ENCODE assay signal across 19 cellular contexts in genomic region chrX:79364306-79364705, GRCh38. TPM values are rescaled to one million over a fixed set of nuclear protein-coding genes. Genes with fewer than 3 reads are reported as not detected.
DNase-seq lines count a peak whose midpoint lies in the region; ATAC-seq and FAIRE-seq lines count a peak whose summit lies in the region.
"Had no signal": no experiment of that assay in that cellular context is flagged by ENCODE, and none has a peak within 500 bp of the region (broad histone marks: within the 10 kb centered on the region; RNA-seq: fewer than 3 reads in every experiment).

No MANE protein-coding gene starts in this region.

- CTCF ChIA-PET in activated naive CD4-positive, alpha-beta T cell treated with anti-CD3 and anti-CD28 coated beads for 36 hours (lab: Charles Lee), result no interaction called here
- CTCF ChIA-PET in activated CD4-positive, alpha-beta memory T cell treated with anti-CD3 and anti-CD28 coated beads, Interleukin-2, amount 10 ng/mL, durations not matched to agents 7 days and 5 days (lab: Charles Lee), result interaction anchor here (1.2 to 2.2 kb wide), 2 partner anchors 48 to 94 kb away, joined by 3 to 7 read pairs; no protein-coding TSS in a partner anchor

- no peaks in the 10 kb centered on the region for H3K9me3 Mint-ChIP-seq in activated naive CD4-positive, alpha-beta T cell treated with anti-CD3 and anti-CD28 coated beads for 36 hours
- H3K9me3 Mint-ChIP-seq in activated CD4-positive, alpha-beta memory T cell treated with anti-CD3 and anti-CD28 coated beads, Interleukin-2, amount 10 ng/mL, durations not matched to agents 7 days and 5 days, result no peaks in the 10 kb centered on the region
- H3K9me3 Mint-ChIP-seq in memory B cell, result no peaks in the 10 kb centered on the region

- no peaks in the 10 kb centered on the region for H3K27me3 Mint-ChIP-seq in activated naive CD4-positive, alpha-beta T cell treated with anti-CD3 and anti-CD28 coated beads for 36 hours (ENCODE audit: low read depth)
- H3K27me3 Mint-ChIP-seq in activated CD4-positive, alpha-beta memory T cell treated with anti-CD3 and anti-CD28 coated beads, Interleukin-2, amount 10 ng/mL, durations not matched to agents 7 days and 5 days, result no peaks in the 10 kb centered on the region
- no peaks in the 10 kb centered on the region for H3K27me3 Mint-ChIP-seq in memory B cell

- FAIRE-seq in GM19239 (lab: Jason Lieb, UNC), result peak; percentile 91
- FAIRE-seq in RCC 7860 (lab: Jason Lieb, UNC), result no peak

- H3K27ac Mint-ChIP-seq in activated naive CD4-positive, alpha-beta T cell treated with anti-CD3 and anti-CD28 coated beads for 36 hours, result peak overlapping the region; percentile 88
- peak overlapping the region; percentile 79 for H3K27ac Mint-ChIP-seq in activated CD4-positive, alpha-beta memory T cell treated with anti-CD3 and anti-CD28 coated beads, Interleukin-2, amount 10 ng/mL, durations not matched to agents 7 days and 5 days
- H3K27ac Mint-ChIP-seq in memory B cell, result peak overlapping the region; percentile 58
- H3K27ac Mint-ChIP-seq: brain had no signal

- H3K4me1 Mint-ChIP-seq in activated naive CD4-positive, alpha-beta T cell treated with anti-CD3 and anti-CD28 coated beads for 36 hours (ENCODE audit: low read depth), result peaks cover 36% of the 10 kb centered on the region
- H3K4me1 Mint-ChIP-seq in activated CD4-positive, alpha-beta memory T cell treated with anti-CD3 and anti-CD28 coated beads, Interleukin-2, amount 10 ng/mL, durations not matched to agents 7 days and 5 days, result peaks cover 38% of the 10 kb centered on the region
- H3K4me1 Mint-ChIP-seq in memory B cell, result peaks cover 11% of the 10 kb centered on the region

- H3K36me3 Mint-ChIP-seq in activated naive CD4-positive, alpha-beta T cell treated with anti-CD3 and anti-CD28 coated beads for 36 hours (ENCODE audit: low read depth), result peaks cover 33% of the 10 kb centered on the region
- peaks cover 43% of the 10 kb centered on the region for H3K36me3 Mint-ChIP-seq in activated CD4-positive, alpha-beta memory T cell treated with anti-CD3 and anti-CD28 coated beads, Interleukin-2, amount 10 ng/mL, durations not matched to agents 7 days and 5 days (ENCODE audit: low read depth)
- peaks cover 14% of the 10 kb centered on the region for H3K36me3 Mint-ChIP-seq in memory B cell
- H3K36me3 Mint-ChIP-seq: brain had no signal

- ATAC-seq in memory B cell (ENCODE audit: low read depth) (no peak), GM21526 (IDR thresholded peaks at IDR 0.05; ENCODE audit: low FRiP score, unreplicated experiment) (no peak)
- ATAC-seq: gastroesophageal sphincter had no signal

- POLR2A ChIA-PET in activated CD4-positive, alpha-beta memory T cell treated with anti-CD3 and anti-CD28 coated beads, Interleukin-2, amount 10 ng/mL, durations not matched to agents 7 days and 5 days (lab: Charles Lee), result interaction anchor here (0.8 to 3.9 kb wide), 11 partner anchors 47 to 1254 kb away, joined by 3 to 16 read pairs (median 3); partner anchors contain the start of gene P2RY10

- no peak for DNase-seq in activated naive CD4-positive, alpha-beta T cell treated with anti-CD3 and anti-CD28 coated beads for 36 hours
- DNase-seq in activated naive CD4-positive, alpha-beta T cell (lab: John Stamatoyannopoulos, UW), result no peak
- no peak for DNase-seq in GM19239 (ENCODE audit: insufficient read length, low spot score)
- no peak for DNase-seq in activated CD4-positive, alpha-beta memory T cell treated with anti-CD3 and anti-CD28 coated beads, Interleukin-2, amount 10 ng/mL, durations not matched to agents 7 days and 5 days
- no peak for DNase-seq in memory B cell (ENCODE audit: low spot score in 2 of 2)
- DNase-seq in NCI-H2107 treated with DMSO at 0.1 percent for 48 hours (lab: John Stamatoyannopoulos, UW; ENCODE audit: unreplicated experiment), result no peak
- DNase-seq in RCC 7860 (ENCODE audit: low spot score), result no peak
- DNase-seq: activated CD4-positive, alpha-beta T cell treated with anti-CD3 and anti-CD28 coated beads for 1 hour; COR-L47; erythroblast; NCI-H1694; sigmoid colon; T1000 had no signal

- intact Hi-C loops in activated naive CD4-positive, alpha-beta T cell treated with anti-CD3 and anti-CD28 coated beads for 36 hours (cut with micrococcal nuclease), result loop anchor here (10.0 kb wide), 1 partner anchor 1450 kb away; the partner anchor contains the start of gene ATP7A

- H3K4me3 Mint-ChIP-seq in activated naive CD4-positive, alpha-beta T cell treated with anti-CD3 and anti-CD28 coated beads for 36 hours, result peak overlapping the region; percentile 74
- H3K4me3 Mint-ChIP-seq in activated CD4-positive, alpha-beta memory T cell treated with anti-CD3 and anti-CD28 coated beads, Interleukin-2, amount 10 ng/mL, durations not matched to agents 7 days and 5 days, result peak overlapping the region; percentile 74
- no peak overlapping the region for H3K4me3 Mint-ChIP-seq in memory B cell

RNA-seq across cellular contexts. Expression of gene ITM2A, which starts 2.8 kb away (rescaled TPM):
- 100 to 1,000 TPM in 1 of 2 experiments, 10 to 100 TPM in 1; 99.5 to 116 TPM for total RNA-seq in activated naive CD4-positive, alpha-beta T cell treated with anti-CD3 and anti-CD28 coated beads for 36 hours
- total RNA-seq in activated CD4-positive, alpha-beta memory T cell treated with anti-CD3 and anti-CD28 coated beads, Interleukin-2, amount 10 ng/mL, durations not matched to agents 7 days and 5 days, result 100 to 1,000 TPM; 145 to 157 TPM
- total RNA-seq: Daoy, HT-29, M059J had no signal
